In genomic region chr5:150419630-150420270, GRCh38 we compare ENCODE assay signal across 12 cellular contexts. TPM values are rescaled to one million over a fixed set of nuclear protein-coding genes. Genes with fewer than 3 reads are reported as not detected.
DNase-seq lines count a peak whose midpoint lies in the region; ATAC-seq and TF ChIP-seq lines count a peak whose summit lies in the region.
"Had no signal": no experiment of that assay in that cellular context is flagged by ENCODE, and none has a peak within 500 bp of the region (broad histone marks: within the 10 kb centered on the region; RNA-seq: fewer than 3 reads in every experiment).

No MANE protein-coding gene starts in this region.

- H4K20me1 ChIP-seq in SU-DHL-6 (ENCODE audit: low read depth, low read length): no peaks in the 10 kb centered on the region

- H3K9me2 ChIP-seq in SU-DHL-6 (replicated peaks; ENCODE audit: insufficient read depth, low read length): no peaks in the 10 kb centered on the region

- no peaks in the 10 kb centered on the region for H3K9me3 Mint-ChIP-seq in activated CD4-positive, alpha-beta T cell treated with anti-CD3 and anti-CD28 coated beads for 36 hours (ENCODE audit: low read depth)

- no peak overlapping the region for H3K4me3 ChIP-seq in SU-DHL-6 (ENCODE audit: insufficient read depth, low read length, poor library complexity, severe bottlenecking)
- no peak overlapping the region for H3K4me3 ChIP-seq in neutrophil (ENCODE audit: low read depth in 1 of 2, low read length in 1 of 2)
- H3K4me3 ChIP-seq: prostate gland had no signal

- H3K9me3 ChIP-seq in SU-DHL-6 (ENCODE audit: insufficient read depth, low read length) (no peaks in the 10 kb centered on the region), neutrophil (no peaks in the 10 kb centered on the region)
- H3K9me3 ChIP-seq: prostate gland had no signal

- H3K9ac ChIP-seq in SU-DHL-6 (ENCODE audit: low read length): peak overlapping the region; percentile 13; the same call in 1 of the 2 replicates

- no peaks in the 10 kb centered on the region for H3K79me2 ChIP-seq in SU-DHL-6 (ENCODE audit: insufficient read depth, low read length)

- POLR2A ChIA-PET in activated CD4-positive, alpha-beta T cell treated with anti-CD3 and anti-CD28 coated beads for 36 hours (lab: Charles Lee): interaction anchor here (1.0 kb wide), 2 partner anchors 9 to 10 kb away, joined by 3 read pairs; no protein-coding TSS in a partner anchor

- peak overlapping the region; percentile 31; the same call in 1 of the 2 replicates for H3K27ac ChIP-seq in SU-DHL-6 (ENCODE audit: low read depth, low read length)
- H3K27ac ChIP-seq in neutrophil: peak overlapping the region; percentile 25
- H3K27ac ChIP-seq: prostate gland had no signal

- peak overlapping the region; percentile 39 for H2AFZ ChIP-seq in SU-DHL-6 (ENCODE audit: low read depth, low read length, severe bottlenecking)

- no peaks in the 10 kb centered on the region for H3K36me3 ChIP-seq in SU-DHL-6 (ENCODE audit: low read length)
- no peaks in the 10 kb centered on the region for H3K36me3 ChIP-seq in neutrophil
- H3K36me3 ChIP-seq: prostate gland had no signal

- peak overlapping the region; percentile 42 for H3K4me2 ChIP-seq in SU-DHL-6 (ENCODE audit: low read depth, low read length, poor library complexity, severe bottlenecking)

- CTCF ChIA-PET in activated CD4-positive, alpha-beta T cell treated with anti-CD3 and anti-CD28 coated beads for 36 hours (lab: Charles Lee): interaction anchor here (0.7 kb wide), 1 partner anchor 84 kb away, joined by 3 read pairs; no protein-coding TSS in a partner anchor

- H3F3A ChIP-seq in SU-DHL-6 (ENCODE audit: insufficient read depth): peaks cover 6% of the 10 kb centered on the region; the same call in 1 of the 2 replicates

- ATAC-seq in GM18909 (IDR thresholded peaks at IDR 0.05; ENCODE audit: poor library complexity, unreplicated experiment) (peak; percentile 61), HG02884 (IDR thresholded peaks at IDR 0.05; ENCODE audit: unreplicated experiment) (peak; percentile 70), left ventricle myocardium superior (no peak)
- no peak for ATAC-seq in activated CD4-positive, alpha-beta T cell treated with anti-CD3 and anti-CD28 coated beads for 36 hours
- ATAC-seq: Panc1 had no signal

- no peak overlapping the region for H3K27ac Mint-ChIP-seq in activated CD4-positive, alpha-beta T cell treated with anti-CD3 and anti-CD28 coated beads for 36 hours

- intact Hi-C loops in left ventricle myocardium superior (cut with micrococcal nuclease): no loop called here
- intact Hi-C loops in activated CD4-positive, alpha-beta T cell treated with anti-CD3 and anti-CD28 coated beads for 36 hours (cut with DNase I, micrococcal nuclease): no loop called here

- DNase-seq in GF-D8 (lab: John Stamatoyannopoulos, UW) (no peak), left ventricle myocardium superior (no peak), COLO829 (ENCODE audit: low spot score) (no peak)
- DNase-seq in activated CD4-positive, alpha-beta T cell treated with anti-CD3 and anti-CD28 coated beads for 36 hours: no peak
- DNase-seq: dermis blood vessel endothelial cell, NCI-H1436 treated with DMSO at 0.1 percent for 48 hours had no signal

- no peaks in the 10 kb centered on the region for H3K36me3 Mint-ChIP-seq in activated CD4-positive, alpha-beta T cell treated with anti-CD3 and anti-CD28 coated beads for 36 hours (ENCODE audit: low read depth)

- H3K27me3 ChIP-seq in SU-DHL-6 (ENCODE audit: low read length) (no peaks in the 10 kb centered on the region), neutrophil (no peaks in the 10 kb centered on the region)

- H3K4me3 Mint-ChIP-seq in activated CD4-positive, alpha-beta T cell treated with anti-CD3 and anti-CD28 coated beads for 36 hours: no peak overlapping the region

- no peaks in the 10 kb centered on the region for H3K4me1 Mint-ChIP-seq in activated CD4-positive, alpha-beta T cell treated with anti-CD3 and anti-CD28 coated beads for 36 hours

- TF ChIP-seq CTCF in SU-DHL-6 (IDR thresholded peaks at IDR 0.05; ENCODE audit: insufficient read depth, low read length, poor library complexity, severe bottlenecking): no peak
- no peak for TF ChIP-seq CTCF in neutrophil (IDR thresholded peaks at IDR 0.05)

- H3K27me3 Mint-ChIP-seq in activated CD4-positive, alpha-beta T cell treated with anti-CD3 and anti-CD28 coated beads for 36 hours: peaks cover 2% of the 10 kb centered on the region

- H3K4me1 ChIP-seq in neutrophil (ENCODE audit: control insufficient read depth in 1 of 2, insufficient read depth in 1 of 2, low read depth in 1 of 2, low read length in 1 of 2): peaks cover 0 to 8% of the 10 kb centered on the region in 2 experiments
- H3K4me1 ChIP-seq: prostate gland had no signal

RNA-seq across cellular contexts. Expression of gene CD74, which starts 7.0 kb away (rescaled TPM):
- total RNA-seq in left ventricle myocardium superior: 341 TPM
- total RNA-seq in activated CD4-positive, alpha-beta T cell treated with anti-CD3 and anti-CD28 coated beads for 36 hours: 100 to 1,000 TPM; 217 to 290 TPM

RNA-seq across cellular contexts. Expression of gene RPS14, which starts 29.8 kb away (rescaled TPM):
- total RNA-seq in left ventricle myocardium superior: 1,255 TPM
- total RNA-seq in activated CD4-positive, alpha-beta T cell treated with anti-CD3 and anti-CD28 coated beads for 36 hours: 1,000 to 10,000 TPM; 2,270 to 3,312 TPM

Comparison
In these comparisons a context has a peak if more than half of its experiments do, and no peak if none do; other contexts are left out.
1. ATAC-seq: peak in GM18909 (single experiment) and HG02884 (single experiment); none in left ventricle myocardium superior (single experiment) and activated CD4-positive, alpha-beta T cell treated with anti-CD3 and anti-CD28 coated beads for 36 hours (single experiment).